1 cellular context compared by ENCODE assay signal in the genomic region with DNA sequence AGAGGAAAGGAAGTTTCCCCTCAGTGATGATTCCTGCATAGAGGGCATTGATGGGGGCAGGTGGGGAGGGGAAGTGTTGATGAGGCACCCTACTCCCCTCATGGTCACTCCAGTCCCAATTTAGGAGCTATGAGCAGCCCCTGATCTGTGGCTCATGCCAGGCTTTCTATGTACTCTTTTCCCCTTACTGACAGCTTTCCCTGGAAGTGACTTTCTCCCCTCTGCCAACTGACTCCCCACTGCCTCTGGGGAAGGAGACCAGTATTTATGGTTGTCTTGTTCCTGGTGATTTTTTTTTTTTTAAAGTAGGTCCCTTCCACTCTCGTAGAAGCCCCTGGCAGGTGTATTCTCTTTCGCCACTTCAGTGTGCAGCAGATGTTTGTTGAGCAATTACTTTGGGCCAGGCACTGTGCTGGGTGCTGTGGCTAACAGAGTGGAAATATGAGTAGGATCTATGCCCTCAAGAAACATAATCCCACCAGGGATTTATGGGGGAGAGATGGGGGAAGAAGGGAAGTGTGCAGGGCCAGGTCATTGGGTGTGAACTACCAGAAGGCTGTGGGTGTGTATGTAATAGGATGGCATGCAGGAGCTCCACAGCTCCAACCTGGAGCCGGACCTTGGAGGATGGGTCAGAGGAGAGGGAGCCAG.
TF ChIP-seq lines count a peak whose summit lies in the region.

No MANE protein-coding gene starts in this region.

TF ChIP-seq in HEK293, 187 proteins besides CTCF, POLR2A, EP300 and RAD21 (continued from another document):
- TF ChIP-seq, protein P1, sequence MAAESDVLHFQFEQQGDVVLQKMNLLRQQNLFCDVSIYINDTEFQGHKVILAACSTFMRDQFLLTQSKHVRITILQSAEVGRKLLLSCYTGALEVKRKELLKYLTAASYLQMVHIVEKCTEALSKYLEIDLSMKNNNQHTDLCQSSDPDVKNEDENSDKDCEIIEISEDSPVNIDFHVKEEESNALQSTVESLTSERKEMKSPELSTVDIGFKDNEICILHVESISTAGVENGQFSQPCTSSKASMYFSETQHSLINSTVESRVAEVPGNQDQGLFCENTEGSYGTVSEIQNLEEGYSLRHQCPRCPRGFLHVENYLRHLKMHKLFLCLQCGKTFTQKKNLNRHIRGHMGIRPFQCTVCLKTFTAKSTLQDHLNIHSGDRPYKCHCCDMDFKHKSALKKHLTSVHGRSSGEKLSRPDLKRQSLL (tag by site-specific recombination; IDR thresholded peaks at IDR 0.05) = peak; percentile 88; the same call in 1 of the 2 replicates
- TF ChIP-seq ZNF423 (tag by site-specific recombination; IDR thresholded peaks at IDR 0.05) = no peak
- TF ChIP-seq, protein P2, sequence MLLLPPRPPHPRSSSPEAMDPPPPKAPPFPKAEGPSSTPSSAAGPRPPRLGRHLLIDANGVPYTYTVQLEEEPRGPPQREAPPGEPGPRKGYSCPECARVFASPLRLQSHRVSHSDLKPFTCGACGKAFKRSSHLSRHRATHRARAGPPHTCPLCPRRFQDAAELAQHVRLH (tag by site-specific recombination; IDR thresholded peaks at IDR 0.05) = 0 out of 2 replicates have a peak, but pooled peaks have one; percentile 11
- TF ChIP-seq ZNF416 (tag by site-specific recombination; IDR thresholded peaks at IDR 0.05) = no peak
- TF ChIP-seq EGR2 (tag by site-specific recombination; IDR thresholded peaks at IDR 0.05; ENCODE audit: low read depth) = peak; percentile 50; the same call in 1 of the 2 replicates
- TF ChIP-seq KLF1 (tag by site-specific recombination; IDR thresholded peaks at IDR 0.05) = 0 out of 2 replicates have a peak, but pooled peaks have one; percentile 4
- TF ChIP-seq ZBTB8A (tag by site-specific recombination; IDR thresholded peaks at IDR 0.05) = no peak
- TF ChIP-seq PRDM1 (tag by site-specific recombination; IDR thresholded peaks at IDR 0.05) = peak; percentile 96
- TF ChIP-seq ZFHX2 (tag by site-specific recombination; conservative IDR thresholded peaks at IDR 0.05) = peak; percentile 37; the same call in 1 of the 2 replicates
- no peak for TF ChIP-seq RBAK (tag by site-specific recombination; IDR thresholded peaks at IDR 0.05)
- no peak for TF ChIP-seq ZBTB21 (tag by site-specific recombination; IDR thresholded peaks at IDR 0.05)
- 0 out of 2 replicates have a peak, but pooled peaks have one; percentile 28 for TF ChIP-seq TRIM28 (IDR thresholded peaks at IDR 0.05; ENCODE audit: borderline replicate concordance, low read length)
- no peak for TF ChIP-seq ZNF777 (tag by site-specific recombination; IDR thresholded peaks at IDR 0.05; ENCODE audit: borderline replicate concordance)
- TF ChIP-seq, protein P3, sequence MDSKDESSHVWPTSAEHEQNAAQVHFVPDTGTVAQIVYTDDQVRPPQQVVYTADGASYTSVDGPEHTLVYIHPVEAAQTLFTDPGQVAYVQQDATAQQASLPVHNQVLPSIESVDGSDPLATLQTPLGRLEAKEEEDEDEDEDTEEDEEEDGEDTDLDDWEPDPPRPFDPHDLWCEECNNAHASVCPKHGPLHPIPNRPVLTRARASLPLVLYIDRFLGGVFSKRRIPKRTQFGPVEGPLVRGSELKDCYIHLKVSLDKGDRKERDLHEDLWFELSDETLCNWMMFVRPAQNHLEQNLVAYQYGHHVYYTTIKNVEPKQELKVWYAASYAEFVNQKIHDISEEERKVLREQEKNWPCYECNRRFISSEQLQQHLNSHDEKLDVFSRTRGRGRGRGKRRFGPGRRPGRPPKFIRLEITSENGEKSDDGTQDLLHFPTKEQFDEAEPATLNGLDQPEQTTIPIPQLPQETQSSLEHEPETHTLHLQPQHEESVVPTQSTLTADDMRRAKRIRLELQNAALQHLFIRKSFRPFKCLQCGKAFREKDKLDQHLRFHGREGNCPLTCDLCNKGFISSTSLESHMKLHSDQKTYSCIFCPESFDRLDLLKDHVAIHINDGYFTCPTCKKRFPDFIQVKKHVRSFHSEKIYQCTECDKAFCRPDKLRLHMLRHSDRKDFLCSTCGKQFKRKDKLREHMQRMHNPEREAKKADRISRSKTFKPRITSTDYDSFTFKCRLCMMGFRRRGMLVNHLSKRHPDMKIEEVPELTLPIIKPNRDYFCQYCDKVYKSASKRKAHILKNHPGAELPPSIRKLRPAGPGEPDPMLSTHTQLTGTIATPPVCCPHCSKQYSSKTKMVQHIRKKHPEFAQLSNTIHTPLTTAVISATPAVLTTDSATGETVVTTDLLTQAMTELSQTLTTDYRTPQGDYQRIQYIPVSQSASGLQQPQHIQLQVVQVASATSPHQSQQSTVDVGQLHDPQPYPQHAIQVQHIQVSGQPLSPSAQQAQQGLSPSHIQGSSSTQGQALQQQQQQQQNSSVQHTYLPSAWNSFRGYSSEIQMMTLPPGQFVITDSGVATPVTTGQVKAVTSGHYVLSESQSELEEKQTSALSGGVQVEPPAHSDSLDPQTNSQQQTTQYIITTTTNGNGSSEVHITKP (tag by site-specific recombination; IDR thresholded peaks at IDR 0.05) = no peak
- TF ChIP-seq ZNF555 (tag by site-specific recombination; conservative IDR thresholded peaks at IDR 0.05) = no peak
